ENCODE assay signal across 9 cellular contexts in the genomic region with DNA sequence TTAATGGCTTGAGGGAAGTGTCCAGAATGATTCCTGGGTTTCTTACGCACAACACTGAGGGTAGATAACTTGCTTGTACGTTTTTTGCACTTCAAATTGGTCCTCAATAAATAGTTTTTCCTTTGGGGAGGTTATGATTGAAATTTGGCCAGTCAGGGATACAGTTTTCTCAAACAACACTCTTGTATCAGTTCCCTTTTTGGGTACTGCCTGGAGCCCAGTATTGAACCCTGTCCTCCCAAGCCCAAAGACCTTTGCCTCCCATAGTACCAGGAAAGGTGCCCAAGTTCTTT. TPM values are rescaled to one million over a fixed set of nuclear protein-coding genes. Genes with fewer than 3 reads are reported as not detected.
DNase-seq lines count a peak whose midpoint lies in the region; ATAC-seq, FAIRE-seq and TF ChIP-seq lines count a peak whose summit lies in the region.
"Had no signal": no experiment of that assay in that cellular context is flagged by ENCODE, and none has a peak within 500 bp of the region (broad histone marks: within the 10 kb centered on the region; RNA-seq: fewer than 3 reads in every experiment).

No MANE protein-coding gene starts in this region.

- H3K36me3 ChIP-seq in K562 (ENCODE audit: control insufficient read depth, insufficient read depth, low read length) (peaks cover 3% of the 10 kb centered on the region; the same call in 1 of the 3 replicates), lung (ENCODE audit: control insufficient read depth in 2 of 2, insufficient read depth in 2 of 2, low read length in 2 of 2) (no peaks in the 10 kb centered on the region), upper lobe of left lung (no peaks in the 10 kb centered on the region)

- H3K4me2 ChIP-seq in K562 (ENCODE audit: insufficient read depth, low read length) = peak overlapping the region; percentile 80

- H3K79me2 ChIP-seq in K562 (ENCODE audit: control insufficient read depth, insufficient read depth, low read length) = peaks cover 44% of the 10 kb centered on the region

- H2AFZ ChIP-seq in K562 (ENCODE audit: low read depth, low read length) = peak overlapping the region; percentile 97

- peaks cover 25% of the 10 kb centered on the region for H3K4me1 Mint-ChIP-seq in activated naive CD4-positive, alpha-beta T cell treated with anti-CD3 and anti-CD28 coated beads for 36 hours (ENCODE audit: low read depth)

- H3K27me3 Mint-ChIP-seq in activated naive CD4-positive, alpha-beta T cell treated with anti-CD3 and anti-CD28 coated beads for 36 hours (ENCODE audit: low read depth) = no peaks in the 10 kb centered on the region

- TF ChIP-seq CTCF in K562 (IDR thresholded peaks at IDR 0.05 in 2 of 3, conservative IDR thresholded peaks at IDR 0.05 in 1 of 3; ENCODE audit: insufficient read depth in 2 of 3, low read depth in 1 of 3, low read length in 3 of 3) = no peak
- TF ChIP-seq CTCF in lung (IDR thresholded peaks at IDR 0.05; ENCODE audit: control extremely low read depth, extremely low read depth) = no peak
- no peak for TF ChIP-seq CTCF in upper lobe of left lung (IDR thresholded peaks at IDR 0.05)

- H4K20me1 ChIP-seq in K562 (replicated peaks; ENCODE audit: control insufficient read depth, insufficient read depth, low read length) = no peaks in the 10 kb centered on the region

- H3K4me3 Mint-ChIP-seq in activated naive CD4-positive, alpha-beta T cell treated with anti-CD3 and anti-CD28 coated beads for 36 hours = peak overlapping the region; percentile 85

- H3K36me3 Mint-ChIP-seq in activated naive CD4-positive, alpha-beta T cell treated with anti-CD3 and anti-CD28 coated beads for 36 hours (ENCODE audit: low read depth) = no peaks in the 10 kb centered on the region

- no peak for TF ChIP-seq POLR2A in K562 (conservative IDR thresholded peaks at IDR 0.05)
- TF ChIP-seq POLR2A in upper lobe of left lung (IDR thresholded peaks at IDR 0.05) = no peak

- no peaks in the 10 kb centered on the region for H3K27me3 ChIP-seq in K562 (ENCODE audit: control insufficient read depth in 2 of 2, insufficient read depth in 2 of 2, low read length in 2 of 2)
- no peaks in the 10 kb centered on the region for H3K27me3 ChIP-seq in lung (ENCODE audit: control insufficient read depth, insufficient read depth)
- H3K27me3 ChIP-seq in upper lobe of left lung = no peaks in the 10 kb centered on the region

- TF ChIP-seq RAD21 in K562 (CRISPR knock-in tag; conservative IDR thresholded peaks at IDR 0.05 in 1 of 2, IDR thresholded peaks at IDR 0.05 in 1 of 2) = no peak

- CTCF ChIA-PET in activated naive CD4-positive, alpha-beta T cell treated with anti-CD3 and anti-CD28 coated beads for 36 hours (lab: Charles Lee) = interaction anchor here (0.6 to 1.8 kb wide), 3 partner anchors 9 to 121 kb away, joined by 4 to 12 read pairs (median 7); no protein-coding TSS in a partner anchor
- CTCF ChIA-PET in K562 (lab: Yijun Ruan, JAX; ENCODE audit: low intra/inter-chr PET ratio) = interaction anchor here (0.6 to 1.0 kb wide), 2 partner anchors 18 to 511 kb away, joined by 3 read pairs; no protein-coding TSS in a partner anchor

- peak overlapping the region; percentile 92 for H3K27ac Mint-ChIP-seq in activated naive CD4-positive, alpha-beta T cell treated with anti-CD3 and anti-CD28 coated beads for 36 hours

- no peaks in the 10 kb centered on the region for H3K9me3 Mint-ChIP-seq in activated naive CD4-positive, alpha-beta T cell treated with anti-CD3 and anti-CD28 coated beads for 36 hours

- FAIRE-seq in K562 (lab: Jason Lieb, UNC) = no peak

- no peak for TF ChIP-seq EP300 in K562 (IDR thresholded peaks at IDR 0.05; ENCODE audit: low read length)
- no peak for TF ChIP-seq EP300 in upper lobe of left lung (IDR thresholded peaks at IDR 0.05)

- peaks cover 14 to 31% of the 10 kb centered on the region in 2 experiments; a peak in 4 of 5 replicates for H3K4me1 ChIP-seq in K562 (replicated peaks in 1 of 2; ENCODE audit: control insufficient read depth in 2 of 2, insufficient read depth in 2 of 2, low read length in 2 of 2)
- H3K4me1 ChIP-seq in lung (ENCODE audit: control insufficient read depth in 2 of 2, insufficient read depth in 2 of 2, low read length in 2 of 2) = peaks cover 3 to 4% of the 10 kb centered on the region in 2 donors
- H3K4me1 ChIP-seq in upper lobe of left lung = peaks cover 11 to 26% (median 14%) of the 10 kb centered on the region in 4 donors

- DNase-seq in activated naive CD4-positive, alpha-beta T cell treated with anti-CD3 and anti-CD28 coated beads for 36 hours = no peak
- DNase-seq in activated naive CD4-positive, alpha-beta T cell treated with Interleukin-2 at 50 U/mL for 16 hours = no peak
- DNase-seq in K562 (ENCODE audit: extremely low read depth in 1 of 4, low spot score in 3 of 4) (no peak), lung (ENCODE audit: low spot score) (no peak), upper lobe of left lung (no peak)
- DNase-seq: cortex of kidney had no signal

- peak overlapping the region; percentile 55 for H3K4me3 ChIP-seq in K562
- H3K4me3 ChIP-seq in lung = peak overlapping the region; percentile 54
- peak overlapping the region; percentile 6 to 88 (median 73) for H3K4me3 ChIP-seq in upper lobe of left lung

- BruUV-seq in K562 (replicated peaks; lab: Mats Ljungman, UMichigan) = TSS peak; percentile 94

- 28% methylated on average over 2 of the region's 2 CpGs for WGBS in K562 (ENCODE audit: insufficient coverage, low coverage, missing lambda C conversion rate)
- 51 to 55% methylated on average over 2 of the region's 2 CpGs for WGBS in lung, 2 donors
- WGBS in upper lobe of left lung, 2 donors = 50 to 58% methylated on average over 2 of the region's 2 CpGs

- in situ Hi-C loops in K562 (cut with MboI) = no loop called here

- ATAC-seq in K562 = no peak
- ATAC-seq in lung (ENCODE audit: insufficient read depth, low FRiP score) = no peak
- ATAC-seq in upper lobe of left lung (ENCODE audit: low FRiP score in 2 of 2) = no peak
- no peak for ATAC-seq in HG02678 (IDR thresholded peaks at IDR 0.05; ENCODE audit: unreplicated experiment)
- ATAC-seq in GM18498 (IDR thresholded peaks at IDR 0.05; ENCODE audit: unreplicated experiment) = no peak
- no peak for ATAC-seq in HG03175 (IDR thresholded peaks at IDR 0.05; ENCODE audit: unreplicated experiment)

- peak overlapping the region; percentile 81 to 95 for H3K9ac ChIP-seq in K562 (ENCODE audit: insufficient read depth in 1 of 2, low read depth in 2 of 2, low read length in 2 of 2)

- POLR2A ChIA-PET in K562 (lab: Yijun Ruan, JAX) = interaction anchor here (0.5 to 4.4 kb wide), 23 partner anchors 9 to 279 kb away, joined by 3 to 26 read pairs (median 5); partner anchors contain the start of genes ATP5IF1, MED18, RCC1 and RNU11

- H3K27ac ChIP-seq in K562 (ENCODE audit: extremely low read depth, low read depth, low read length) (peak overlapping the region; percentile 89), lung (ENCODE audit: low read depth in 1 of 2, low read length in 1 of 2) (peak overlapping the region; percentile 78 to 90), upper lobe of left lung (peak overlapping the region; percentile 88 to 95 (median 92))

- intact Hi-C loops in activated naive CD4-positive, alpha-beta T cell treated with anti-CD3 and anti-CD28 coated beads for 36 hours (cut with micrococcal nuclease) = loop anchor here (1.0 to 5.0 kb wide), 3 partner anchors 41 to 278 kb away; no protein-coding TSS in a partner anchor
- intact Hi-C loops in K562 (cut with micrococcal nuclease) = loop anchor here (5.0 kb wide), 1 partner anchor 148 kb away; no protein-coding TSS in a partner anchor

- H3K9me3 ChIP-seq in K562 (replicated peaks; ENCODE audit: control insufficient read depth, insufficient read depth, low read depth, low read length) (no peaks in the 10 kb centered on the region), lung (ENCODE audit: control insufficient read depth in 2 of 2, insufficient read depth in 1 of 2, low read length in 1 of 2) (no peaks in the 10 kb centered on the region), upper lobe of left lung (no peaks in the 10 kb centered on the region)

- no peaks in the 10 kb centered on the region for H3K9me1 ChIP-seq in K562 (ENCODE audit: control insufficient read depth, insufficient read depth, low read length)

RNA-seq across cellular contexts. Expression of gene PHACTR4, which starts 0.4 kb away (rescaled TPM):
- 10 to 100 TPM; 16.3 to 17.2 TPM for total RNA-seq in activated naive CD4-positive, alpha-beta T cell treated with anti-CD3 and anti-CD28 coated beads for 36 hours
- total RNA-seq in K562 (2011; cell fraction: chromatin; rRNA removed; ENCODE audit: low replicate concordance) = 24.0 and 41.2 TPM in 2 replicates
- total RNA-seq in K562 (2011; cell fraction: nucleolus; rRNA removed) = 12.5 and 16.1 TPM in 2 replicates
- 26.8 and 45.1 TPM in 2 replicates for total RNA-seq in K562 (2011; cell fraction: nucleoplasm; rRNA removed)
- 6.4 and 8.7 TPM in 2 replicates for total RNA-seq in K562 (2014; rRNA removed)
- 13.9 and 18.2 TPM in 2 replicates for total RNA-seq in K562 (2014; rRNA removed; fragmentation: Illumina TruSeq; extraction: Trizol)
- 17.5 and 17.7 TPM in 2 replicates for total RNA-seq in K562 (2015; rRNA removed; fragmentation: Illumina TruSeq; extraction: Trizol)
- 28.6 and 34.6 TPM in 2 replicates for total RNA-seq in K562 (2021)
- polyA plus RNA-seq in K562 (2011; rRNA removed) = 11.9 and 14.0 TPM in 2 replicates
- 9.5 and 18.8 TPM in 2 replicates for polyA plus RNA-seq in K562 (2011; cell fraction: cytosol; rRNA removed)
- 10.0 and 10.8 TPM in 2 replicates for polyA plus RNA-seq in K562 (2011; cell fraction: nucleus; rRNA removed)
- polyA plus RNA-seq in K562 (2012) = 22.7 and 23.1 TPM in 2 replicates
- polyA plus RNA-seq in K562 (2014; fragmentation: Illumina TruSeq; extraction: Trizol) = 37.9 and 43.6 TPM in 2 replicates
- 10 to 100 TPM; 12.8 to 14.2 TPM for polyA plus RNA-seq in K562 (2014; fragmentation: Nextera tagmentation; extraction: Ambion mirVana)
- 18.2 and 18.5 TPM in 2 replicates for polyA plus RNA-seq in K562 (2014; rRNA removed)
- 16.3 and 18.6 TPM in 2 replicates for polyA minus RNA-seq in K562 (2011; rRNA and poly(A)+ RNA removed)
- 11.1 and 12.5 TPM in 2 replicates for polyA minus RNA-seq in K562 (2011; cell fraction: cytosol; rRNA and poly(A)+ RNA removed)
- 4.4 and 7.9 TPM in 2 replicates for polyA minus RNA-seq in K562 (2011; cell fraction: nucleus; rRNA and poly(A)+ RNA removed)
- 10 to 100 TPM; 22.4 to 34.9 TPM for total RNA-seq in lung
- polyA plus RNA-seq in lung = 10 to 100 TPM; 15.1 to 18.7 TPM
- 10 to 100 TPM; 28.8 to 38.7 (median 33.9) TPM for total RNA-seq in upper lobe of left lung

RNA-seq across cellular contexts. Expression of gene MED18, which starts 40.3 kb away (rescaled TPM):
- 10 to 100 TPM; 13.2 to 13.3 TPM for total RNA-seq in activated naive CD4-positive, alpha-beta T cell treated with anti-CD3 and anti-CD28 coated beads for 36 hours
- 16.8 and 18.9 TPM in 2 replicates for total RNA-seq in K562 (2011; cell fraction: chromatin; rRNA removed; ENCODE audit: low replicate concordance)
- 19.2 and 20.0 TPM in 2 replicates for total RNA-seq in K562 (2011; cell fraction: nucleolus; rRNA removed)
- total RNA-seq in K562 (2011; cell fraction: nucleoplasm; rRNA removed) = 25.3 and 28.1 TPM in 2 replicates
- total RNA-seq in K562 (2014; rRNA removed) = 22.7 and 23.8 TPM in 2 replicates
- 21.1 and 22.0 TPM in 2 replicates for total RNA-seq in K562 (2014; rRNA removed; fragmentation: Illumina TruSeq; extraction: Trizol)
- total RNA-seq in K562 (2015; rRNA removed; fragmentation: Illumina TruSeq; extraction: Trizol) = 24.1 and 24.5 TPM in 2 replicates
- 19.1 and 21.0 TPM in 2 replicates for total RNA-seq in K562 (2021)
- polyA plus RNA-seq in K562 (2011; rRNA removed) = 28.9 and 33.2 TPM in 2 replicates
- polyA plus RNA-seq in K562 (2011; cell fraction: cytosol; rRNA removed) = 38.5 and 46.2 TPM in 2 replicates
- polyA plus RNA-seq in K562 (2011; cell fraction: nucleus; rRNA removed) = 24.2 and 34.9 TPM in 2 replicates
- polyA plus RNA-seq in K562 (2012) = 25.0 and 32.1 TPM in 2 replicates
- polyA plus RNA-seq in K562 (2014; fragmentation: Illumina TruSeq; extraction: Trizol) = 23.8 and 25.5 TPM in 2 replicates
- 10 to 100 TPM; 38.6 to 50.6 TPM for polyA plus RNA-seq in K562 (2014; fragmentation: Nextera tagmentation; extraction: Ambion mirVana)
- polyA plus RNA-seq in K562 (2014; rRNA removed) = 15.2 and 16.9 TPM in 2 replicates
- polyA minus RNA-seq in K562 (2011; rRNA and poly(A)+ RNA removed) = 88.8 and 95.6 TPM in 2 replicates
- polyA minus RNA-seq in K562 (2011; cell fraction: cytosol; rRNA and poly(A)+ RNA removed) = 22.8 and 25.4 TPM in 2 replicates
- polyA minus RNA-seq in K562 (2011; cell fraction: nucleus; rRNA and poly(A)+ RNA removed) = 7.9 and 17.3 TPM in 2 replicates
- 10 to 100 TPM in 1 of 2 donors, 1 to 10 TPM in 1; 8.9 to 11.6 TPM for total RNA-seq in lung
- polyA plus RNA-seq in lung = 10 to 100 TPM; 14.8 to 29.7 TPM
- total RNA-seq in upper lobe of left lung = 10 to 100 TPM; 11.3 to 30.4 (median 14.6) TPM
